ENCODE assay signal across 1 cellular context in the genomic region with DNA sequence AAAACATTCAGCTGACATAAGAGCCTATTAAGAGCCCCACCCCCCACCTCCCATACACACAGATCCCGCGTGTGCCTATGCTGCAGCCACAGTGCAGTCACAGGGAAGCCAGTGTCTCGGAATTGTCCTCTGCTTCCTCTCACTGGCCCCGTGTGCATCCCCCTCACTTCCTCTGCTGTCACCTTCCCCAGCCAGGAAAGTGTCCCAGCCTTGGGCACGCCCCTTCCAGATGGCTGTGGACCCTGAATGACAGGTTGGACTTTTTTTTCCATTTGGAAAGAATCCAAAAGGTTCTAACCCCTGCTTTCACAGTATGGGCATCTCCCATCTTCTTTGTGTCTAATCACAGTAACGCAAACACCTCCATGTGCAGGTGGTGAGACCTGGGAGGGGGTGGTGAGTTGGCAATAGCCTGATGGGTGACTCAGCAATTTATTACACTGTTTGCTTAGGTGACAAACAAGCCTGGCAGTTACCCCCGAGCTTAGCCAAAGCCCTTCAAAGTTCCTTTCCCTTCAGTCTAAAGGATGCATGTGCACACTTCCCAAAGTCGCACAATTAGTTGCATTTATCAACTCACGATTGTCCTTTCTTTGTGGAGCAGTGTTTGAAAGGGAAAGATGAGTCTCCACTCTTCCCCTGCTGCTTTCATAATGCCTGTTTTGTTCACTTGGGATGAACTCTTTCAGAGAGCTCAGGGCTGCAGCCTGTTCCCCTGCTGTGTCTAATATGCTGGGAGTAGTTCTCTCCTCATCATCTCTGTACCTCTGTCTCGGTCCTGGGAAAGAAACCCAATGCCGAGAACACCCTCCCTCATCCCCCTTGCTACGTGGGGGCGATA.
TF ChIP-seq lines count a peak whose summit lies in the region.

No MANE protein-coding gene starts in this region.

TF ChIP-seq in HepG2, 621 proteins besides CTCF, POLR2A, EP300 and RAD21 (continued from another document):
- TF ChIP-seq SKIL (CRISPR knock-in tag; IDR thresholded peaks at IDR 0.05; ENCODE audit: borderline replicate concordance) (no peak), ZNF160 (CRISPR knock-in tag; IDR thresholded peaks at IDR 0.05) (no peak), GFI1 (CRISPR knock-in tag; IDR thresholded peaks at IDR 0.05; ENCODE audit: borderline replicate concordance) (peak; percentile 95), TBL1XR1 (IDR thresholded peaks at IDR 0.05; ENCODE audit: borderline replicate concordance, low read length, partially characterized antibody) (no peak), NRL (CRISPR knock-in tag; IDR thresholded peaks at IDR 0.05; ENCODE audit: borderline replicate concordance) (no peak), RBM39 (IDR thresholded peaks at IDR 0.05; ENCODE audit: low read depth, low read length, poor library complexity, severe bottlenecking) (no peak), NFE2L2 (IDR thresholded peaks at IDR 0.05; ENCODE audit: low read length) (peak; percentile 99), ZBTB7A (CRISPR knock-in tag; IDR thresholded peaks at IDR 0.05) (no peak), NR2C2 (CRISPR knock-in tag; IDR thresholded peaks at IDR 0.05; ENCODE audit: borderline replicate concordance) (no peak), FOSL2 (CRISPR knock-in tag; IDR thresholded peaks at IDR 0.05) (peak; percentile 71), ZFP91 (CRISPR knock-in tag; IDR thresholded peaks at IDR 0.05; ENCODE audit: borderline replicate concordance) (no peak), FOXA1 (IDR thresholded peaks at IDR 0.05) (no peak), FOXA1 (CRISPR knock-in tag; IDR thresholded peaks at IDR 0.05) (peak; percentile 59), BCL3 (CRISPR knock-in tag; IDR thresholded peaks at IDR 0.05) (no peak), LCORL (IDR thresholded peaks at IDR 0.05) (no peak), LCORL (CRISPR knock-in tag; IDR thresholded peaks at IDR 0.05) (no peak), ZNF354B (CRISPR knock-in tag; IDR thresholded peaks at IDR 0.05) (no peak), MXD3 (CRISPR knock-in tag; IDR thresholded peaks at IDR 0.05) (no peak), NFIC (IDR thresholded peaks at IDR 0.05; ENCODE audit: low read length) (no peak), ZNF17 (CRISPR knock-in tag; IDR thresholded peaks at IDR 0.05) (no peak), DZIP1 (CRISPR knock-in tag; IDR thresholded peaks at IDR 0.05) (no peak), ELF4 (CRISPR knock-in tag; IDR thresholded peaks at IDR 0.05; ENCODE audit: borderline replicate concordance) (no peak), XRCC5 (optimal IDR thresholded peaks at IDR 0.05; ENCODE audit: low read length) (peak; percentile 11), ZNF644 (CRISPR knock-in tag; IDR thresholded peaks at IDR 0.05; ENCODE audit: low read depth) (no peak), MAFF (IDR thresholded peaks at IDR 0.05; ENCODE audit: low read depth, low read length) (peak; percentile 97), MED8 (CRISPR knock-in tag; IDR thresholded peaks at IDR 0.05; ENCODE audit: insufficient replicate concordance) (no peak), KAT8 (CRISPR knock-in tag; IDR thresholded peaks at IDR 0.05) (no peak), ZNF724P (CRISPR knock-in tag; IDR thresholded peaks at IDR 0.05; ENCODE audit: borderline replicate concordance) (no peak), HOXA3 (CRISPR knock-in tag; IDR thresholded peaks at IDR 0.05) (no peak), PHB2 (IDR thresholded peaks at IDR 0.05; ENCODE audit: partially characterized antibody) (no peak), MAFK (conservative IDR thresholded peaks at IDR 0.05 in 1 of 2, IDR thresholded peaks at IDR 0.05 in 1 of 2; ENCODE audit: low read length in 2 of 2) (peak; percentile 95 to 99), GATAD2A (CRISPR knock-in tag; IDR thresholded peaks at IDR 0.05) (peak; percentile 34; the same call in 1 of the 2 replicates), MAFG (CRISPR knock-in tag; IDR thresholded peaks at IDR 0.05) (peak; percentile 95), KDM2A (CRISPR knock-in tag; IDR thresholded peaks at IDR 0.05; ENCODE audit: borderline replicate concordance, low read depth) (no peak), NR2F6 (IDR thresholded peaks at IDR 0.05) (0 out of 2 replicates have a peak, but pooled peaks have one; percentile 12), NR2F6 (CRISPR knock-in tag; IDR thresholded peaks at IDR 0.05) (no peak), SIX1 (CRISPR knock-in tag; IDR thresholded peaks at IDR 0.05; ENCODE audit: borderline replicate concordance) (no peak)
- TF ChIP-seq, protein P1, sequence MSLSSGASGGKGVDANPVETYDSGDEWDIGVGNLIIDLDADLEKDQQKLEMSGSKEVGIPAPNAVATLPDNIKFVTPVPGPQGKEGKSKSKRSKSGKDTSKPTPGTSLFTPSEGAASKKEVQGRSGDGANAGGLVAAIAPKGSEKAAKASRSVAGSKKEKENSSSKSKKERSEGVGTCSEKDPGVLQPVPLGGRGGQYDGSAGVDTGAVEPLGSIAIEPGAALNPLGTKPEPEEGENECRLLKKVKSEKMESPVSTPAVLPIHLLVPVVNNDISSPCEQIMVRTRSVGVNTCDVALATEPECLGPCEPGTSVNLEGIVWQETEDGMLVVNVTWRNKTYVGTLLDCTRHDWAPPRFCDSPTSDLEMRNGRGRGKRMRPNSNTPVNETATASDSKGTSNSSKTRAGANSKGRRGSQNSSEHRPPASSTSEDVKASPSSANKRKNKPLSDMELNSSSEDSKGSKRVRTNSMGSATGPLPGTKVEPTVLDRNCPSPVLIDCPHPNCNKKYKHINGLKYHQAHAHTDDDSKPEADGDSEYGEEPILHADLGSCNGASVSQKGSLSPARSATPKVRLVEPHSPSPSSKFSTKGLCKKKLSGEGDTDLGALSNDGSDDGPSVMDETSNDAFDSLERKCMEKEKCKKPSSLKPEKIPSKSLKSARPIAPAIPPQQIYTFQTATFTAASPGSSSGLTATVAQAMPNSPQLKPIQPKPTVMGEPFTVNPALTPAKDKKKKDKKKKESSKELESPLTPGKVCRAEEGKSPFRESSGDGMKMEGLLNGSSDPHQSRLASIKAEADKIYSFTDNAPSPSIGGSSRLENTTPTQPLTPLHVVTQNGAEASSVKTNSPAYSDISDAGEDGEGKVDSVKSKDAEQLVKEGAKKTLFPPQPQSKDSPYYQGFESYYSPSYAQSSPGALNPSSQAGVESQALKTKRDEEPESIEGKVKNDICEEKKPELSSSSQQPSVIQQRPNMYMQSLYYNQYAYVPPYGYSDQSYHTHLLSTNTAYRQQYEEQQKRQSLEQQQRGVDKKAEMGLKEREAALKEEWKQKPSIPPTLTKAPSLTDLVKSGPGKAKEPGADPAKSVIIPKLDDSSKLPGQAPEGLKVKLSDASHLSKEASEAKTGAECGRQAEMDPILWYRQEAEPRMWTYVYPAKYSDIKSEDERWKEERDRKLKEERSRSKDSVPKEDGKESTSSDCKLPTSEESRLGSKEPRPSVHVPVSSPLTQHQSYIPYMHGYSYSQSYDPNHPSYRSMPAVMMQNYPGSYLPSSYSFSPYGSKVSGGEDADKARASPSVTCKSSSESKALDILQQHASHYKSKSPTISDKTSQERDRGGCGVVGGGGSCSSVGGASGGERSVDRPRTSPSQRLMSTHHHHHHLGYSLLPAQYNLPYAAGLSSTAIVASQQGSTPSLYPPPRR (CRISPR knock-in tag; IDR thresholded peaks at IDR 0.05; ENCODE audit: borderline replicate concordance): no peak
- TF ChIP-seq, protein P2, sequence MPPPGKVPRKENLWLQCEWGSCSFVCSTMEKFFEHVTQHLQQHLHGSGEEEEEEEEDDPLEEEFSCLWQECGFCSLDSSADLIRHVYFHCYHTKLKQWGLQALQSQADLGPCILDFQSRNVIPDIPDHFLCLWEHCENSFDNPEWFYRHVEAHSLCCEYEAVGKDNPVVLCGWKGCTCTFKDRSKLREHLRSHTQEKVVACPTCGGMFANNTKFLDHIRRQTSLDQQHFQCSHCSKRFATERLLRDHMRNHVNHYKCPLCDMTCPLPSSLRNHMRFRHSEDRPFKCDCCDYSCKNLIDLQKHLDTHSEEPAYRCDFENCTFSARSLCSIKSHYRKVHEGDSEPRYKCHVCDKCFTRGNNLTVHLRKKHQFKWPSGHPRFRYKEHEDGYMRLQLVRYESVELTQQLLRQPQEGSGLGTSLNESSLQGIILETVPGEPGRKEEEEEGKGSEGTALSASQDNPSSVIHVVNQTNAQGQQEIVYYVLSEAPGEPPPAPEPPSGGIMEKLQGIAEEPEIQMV (CRISPR knock-in tag; IDR thresholded peaks at IDR 0.05; ENCODE audit: low read depth): no peak
- TF ChIP-seq, protein P3, sequence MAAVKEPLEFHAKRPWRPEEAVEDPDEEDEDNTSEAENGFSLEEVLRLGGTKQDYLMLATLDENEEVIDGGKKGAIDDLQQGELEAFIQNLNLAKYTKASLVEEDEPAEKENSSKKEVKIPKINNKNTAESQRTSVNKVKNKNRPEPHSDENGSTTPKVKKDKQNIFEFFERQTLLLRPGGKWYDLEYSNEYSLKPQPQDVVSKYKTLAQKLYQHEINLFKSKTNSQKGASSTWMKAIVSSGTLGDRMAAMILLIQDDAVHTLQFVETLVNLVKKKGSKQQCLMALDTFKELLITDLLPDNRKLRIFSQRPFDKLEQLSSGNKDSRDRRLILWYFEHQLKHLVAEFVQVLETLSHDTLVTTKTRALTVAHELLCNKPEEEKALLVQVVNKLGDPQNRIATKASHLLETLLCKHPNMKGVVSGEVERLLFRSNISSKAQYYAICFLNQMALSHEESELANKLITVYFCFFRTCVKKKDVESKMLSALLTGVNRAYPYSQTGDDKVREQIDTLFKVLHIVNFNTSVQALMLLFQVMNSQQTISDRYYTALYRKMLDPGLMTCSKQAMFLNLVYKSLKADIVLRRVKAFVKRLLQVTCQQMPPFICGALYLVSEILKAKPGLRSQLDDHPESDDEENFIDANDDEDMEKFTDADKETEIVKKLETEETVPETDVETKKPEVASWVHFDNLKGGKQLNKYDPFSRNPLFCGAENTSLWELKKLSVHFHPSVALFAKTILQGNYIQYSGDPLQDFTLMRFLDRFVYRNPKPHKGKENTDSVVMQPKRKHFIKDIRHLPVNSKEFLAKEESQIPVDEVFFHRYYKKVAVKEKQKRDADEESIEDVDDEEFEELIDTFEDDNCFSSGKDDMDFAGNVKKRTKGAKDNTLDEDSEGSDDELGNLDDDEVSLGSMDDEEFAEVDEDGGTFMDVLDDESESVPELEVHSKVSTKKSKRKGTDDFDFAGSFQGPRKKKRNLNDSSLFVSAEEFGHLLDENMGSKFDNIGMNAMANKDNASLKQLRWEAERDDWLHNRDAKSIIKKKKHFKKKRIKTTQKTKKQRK (IDR thresholded peaks at IDR 0.05; ENCODE audit: low read length): no peak
- TF ChIP-seq, protein P4, sequence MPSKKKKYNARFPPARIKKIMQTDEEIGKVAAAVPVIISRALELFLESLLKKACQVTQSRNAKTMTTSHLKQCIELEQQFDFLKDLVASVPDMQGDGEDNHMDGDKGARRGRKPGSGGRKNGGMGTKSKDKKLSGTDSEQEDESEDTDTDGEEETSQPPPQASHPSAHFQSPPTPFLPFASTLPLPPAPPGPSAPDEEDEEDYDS (CRISPR knock-in tag; IDR thresholded peaks at IDR 0.05): no peak
